Comparison of ENCODE assay signal across 17 cellular contexts in the genomic region with DNA sequence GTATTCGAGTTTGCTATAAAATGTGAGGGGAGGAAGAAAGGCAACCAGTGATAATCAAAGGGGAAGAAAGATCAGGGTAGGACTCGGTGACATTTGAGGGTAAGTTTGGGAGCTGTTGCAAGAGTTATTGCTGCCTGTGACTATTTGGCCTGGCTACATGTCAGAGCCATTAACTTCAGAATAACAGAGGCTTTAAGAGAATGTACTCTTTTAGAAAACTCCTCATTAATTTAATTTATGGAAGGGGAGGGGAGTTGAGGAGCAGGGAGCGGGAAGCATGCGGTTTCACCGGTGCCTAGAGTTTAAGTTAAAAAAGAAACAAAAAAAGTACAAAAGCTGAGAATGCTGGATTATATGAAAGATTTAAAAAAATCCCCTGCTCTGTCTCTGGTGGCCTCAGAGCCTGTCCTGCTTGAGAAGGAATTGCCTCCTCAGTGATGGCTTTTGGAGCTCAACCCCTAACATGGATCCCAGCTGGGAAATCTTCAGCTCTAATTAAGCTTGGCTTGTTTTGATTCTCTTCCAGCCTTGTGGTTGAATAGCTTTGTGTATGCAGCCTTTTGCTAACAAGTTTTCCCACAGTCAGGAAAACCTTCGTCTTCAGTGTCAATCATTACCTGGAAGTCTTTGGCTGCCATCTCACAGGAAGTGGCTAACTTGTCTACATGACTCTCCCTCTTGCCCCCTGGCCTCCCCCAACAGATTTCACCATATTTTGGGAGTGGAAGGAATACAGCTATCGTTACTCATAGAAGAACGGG.
A peak's percentile ranks its signal among the peaks of the same experiment; 100 is the strongest.
DNase-seq lines count a peak whose midpoint lies in the region; ATAC-seq, FAIRE-seq and TF ChIP-seq lines count a peak whose summit lies in the region.
"Had no signal": no experiment of that assay in that cellular context is flagged by ENCODE, and none has a peak within 500 bp of the region (broad histone marks: within the 10 kb centered on the region; RNA-seq: fewer than 3 reads in every experiment).

No MANE protein-coding gene starts in this region.

- intact Hi-C loops in tibial artery (cut with DNase I; ENCODE audit: low total_unique reads), result loop anchor here (5.0 kb wide), 1 partner anchor 1116 kb away; no protein-coding TSS in a partner anchor

- H3K4me2 ChIP-seq in astrocyte (ENCODE audit: low read length) (peak overlapping the region; percentile 35), smooth muscle cell (peak overlapping the region; percentile 16)

- H2AFZ ChIP-seq in astrocyte (ENCODE audit: low read depth, low read length) (no peak overlapping the region), smooth muscle cell (ENCODE audit: low read depth) (no peak overlapping the region)

- H3K9me3 Mint-ChIP-seq in astrocyte (ENCODE audit: unreplicated experiment), result no peaks in the 10 kb centered on the region
- H3K9me3 Mint-ChIP-seq: activated CD4-positive, alpha-beta T cell treated with anti-CD3 and anti-CD28 coated beads, Interleukin-2, amount 10 ng/mL, durations not matched to agents 24 days and 14 days; central memory CD8-positive, alpha-beta T cell; natural killer cell had no signal

- DNase-seq in SIG-M5 treated with dmso at 0.1 percent for 504 hours (lab: John Stamatoyannopoulos, UW; ENCODE audit: unreplicated experiment), result peak; percentile 2
- DNase-seq in SIG-M5 (lab: John Stamatoyannopoulos, UW), result no peak
- peak; percentile 98 for DNase-seq in astrocyte (ENCODE audit: low read depth)
- peak; percentile 82 for DNase-seq in glomerular visceral epithelial cell (ENCODE audit: extremely low spot score)
- DNase-seq in smooth muscle cell (lab: John Stamatoyannopoulos, UW; ENCODE audit: unreplicated experiment), result no peak
- no peak for DNase-seq in globus pallidus (ENCODE audit: low spot score)
- no peak for DNase-seq in tibial artery
- DNase-seq: activated CD4-positive, alpha-beta T cell treated with anti-CD3 and anti-CD28 coated beads, Interleukin-2, amount 10 ng/mL, durations not matched to agents 24 days and 14 days; activated effector memory CD4-positive, alpha-beta T cell treated with Interleukin-2 at 50 U/mL for 16 hours; DMS153; natural killer cell; NCI-H187; spleen had no signal

- no peak overlapping the region for H3K4me3 ChIP-seq in astrocyte (ENCODE audit: insufficient read depth, low read depth, low read length)
- no peak overlapping the region for H3K4me3 ChIP-seq in smooth muscle cell
- H3K4me3 ChIP-seq in tibial artery, result no peak overlapping the region
- H3K4me3 ChIP-seq: spleen had no signal

- FAIRE-seq in astrocyte (lab: Jason Lieb, UNC), result no peak
- FAIRE-seq: A204.1, GM12892 had no signal

- peak overlapping the region; percentile 9 for H3K27ac Mint-ChIP-seq in astrocyte (ENCODE audit: unreplicated experiment)
- H3K27ac Mint-ChIP-seq: activated CD4-positive, alpha-beta T cell treated with anti-CD3 and anti-CD28 coated beads, Interleukin-2, amount 10 ng/mL, durations not matched to agents 24 days and 14 days; natural killer cell had no signal

- TF ChIP-seq CTCF in astrocyte (IDR thresholded peaks at IDR 0.05; ENCODE audit: insufficient read depth, low read depth, low read length) (no peak), smooth muscle cell (IDR thresholded peaks at IDR 0.05; ENCODE audit: borderline replicate concordance, insufficient read depth, poor library complexity, severe bottlenecking) (no peak), tibial artery (IDR thresholded peaks at IDR 0.05) (no peak)

- no peaks in the 10 kb centered on the region for H3K27me3 ChIP-seq in astrocyte (ENCODE audit: insufficient read depth, low read length)
- H3K27me3 ChIP-seq in smooth muscle cell (ENCODE audit: low read depth), result no peaks in the 10 kb centered on the region
- no peaks in the 10 kb centered on the region for H3K27me3 ChIP-seq in tibial artery
- H3K27me3 ChIP-seq: spleen had no signal

- H3F3A ChIP-seq in smooth muscle cell (ENCODE audit: low read depth), result peaks cover 5% of the 10 kb centered on the region

- H3K36me3 ChIP-seq in astrocyte (ENCODE audit: insufficient read depth, low read length), result no peaks in the 10 kb centered on the region
- H3K36me3 ChIP-seq in smooth muscle cell (ENCODE audit: low read depth), result no peaks in the 10 kb centered on the region
- no peaks in the 10 kb centered on the region for H3K36me3 ChIP-seq in tibial artery
- H3K36me3 ChIP-seq: spleen had no signal

- ATAC-seq in GM21717 (IDR thresholded peaks at IDR 0.05; ENCODE audit: unreplicated experiment), result no peak
- ATAC-seq: natural killer cell had no signal

- H4K20me1 ChIP-seq in astrocyte (ENCODE audit: insufficient read depth, low read length), result no peaks in the 10 kb centered on the region
- H4K20me1 ChIP-seq in smooth muscle cell (ENCODE audit: low read depth), result no peaks in the 10 kb centered on the region

- H3K27ac ChIP-seq in astrocyte (ENCODE audit: low read depth, low read length), result peak overlapping the region; percentile 47
- no peak overlapping the region for H3K27ac ChIP-seq in smooth muscle cell (ENCODE audit: low read depth)
- no peak overlapping the region for H3K27ac ChIP-seq in tibial artery

- H3K9me3 ChIP-seq in astrocyte (ENCODE audit: insufficient read depth, low read depth, low read length), result no peaks in the 10 kb centered on the region
- H3K9me3 ChIP-seq in smooth muscle cell (replicated peaks; ENCODE audit: low read depth), result no peaks in the 10 kb centered on the region
- no peaks in the 10 kb centered on the region for H3K9me3 ChIP-seq in tibial artery
- H3K9me3 ChIP-seq: spleen had no signal

- H3K9ac ChIP-seq in astrocyte (ENCODE audit: low read length), result peak overlapping the region; percentile 21
- H3K9ac ChIP-seq in smooth muscle cell (ENCODE audit: low read depth), result no peak overlapping the region

- no peak overlapping the region for H3K4me3 Mint-ChIP-seq in astrocyte (ENCODE audit: unreplicated experiment)
- H3K4me3 Mint-ChIP-seq: activated CD4-positive, alpha-beta T cell treated with anti-CD3 and anti-CD28 coated beads, Interleukin-2, amount 10 ng/mL, durations not matched to agents 24 days and 14 days; central memory CD8-positive, alpha-beta T cell; natural killer cell had no signal

- WGBS in smooth muscle cell (ENCODE audit: low lambda C conversion rate), result 66% methylated on average over 8 of the region's 8 CpGs

- H3K36me3 Mint-ChIP-seq in astrocyte (ENCODE audit: low read depth, unreplicated experiment), result peaks cover 4% of the 10 kb centered on the region
- H3K36me3 Mint-ChIP-seq: natural killer cell had no signal

- H3K27me3 Mint-ChIP-seq in astrocyte (ENCODE audit: low read depth, unreplicated experiment), result no peaks in the 10 kb centered on the region
- H3K27me3 Mint-ChIP-seq: central memory CD8-positive, alpha-beta T cell had no signal

- H3K4me1 Mint-ChIP-seq in astrocyte (ENCODE audit: low read depth, unreplicated experiment), result peaks cover 43% of the 10 kb centered on the region
- H3K4me1 Mint-ChIP-seq: central memory CD8-positive, alpha-beta T cell had no signal

- H3K79me2 ChIP-seq in astrocyte (ENCODE audit: insufficient read depth, low read length) (peaks cover 6% of the 10 kb centered on the region), smooth muscle cell (ENCODE audit: low read depth) (no peaks in the 10 kb centered on the region)

- H3K4me1 ChIP-seq in astrocyte (ENCODE audit: insufficient read depth, low read length) (peaks cover 14% of the 10 kb centered on the region), smooth muscle cell (ENCODE audit: low read depth) (peaks cover 22% of the 10 kb centered on the region), tibial artery (peaks cover 0 to 8% (median 3%) of the 10 kb centered on the region in 4 donors)
- H3K4me1 ChIP-seq: spleen had no signal

Comparison
In these comparisons a context has a peak if more than half of its experiments do, and no peak if none do; other contexts are left out.
1. DNase-seq: peak in SIG-M5 treated with dmso at 0.1 percent for 504 hours (single experiment), astrocyte (single experiment) and glomerular visceral epithelial cell (single experiment); none in SIG-M5 (single experiment), smooth muscle cell (single experiment), globus pallidus (single experiment) and tibial artery (0 of 2).